Comparison of ENCODE assay signal across 8 cellular contexts in the genomic region with DNA sequence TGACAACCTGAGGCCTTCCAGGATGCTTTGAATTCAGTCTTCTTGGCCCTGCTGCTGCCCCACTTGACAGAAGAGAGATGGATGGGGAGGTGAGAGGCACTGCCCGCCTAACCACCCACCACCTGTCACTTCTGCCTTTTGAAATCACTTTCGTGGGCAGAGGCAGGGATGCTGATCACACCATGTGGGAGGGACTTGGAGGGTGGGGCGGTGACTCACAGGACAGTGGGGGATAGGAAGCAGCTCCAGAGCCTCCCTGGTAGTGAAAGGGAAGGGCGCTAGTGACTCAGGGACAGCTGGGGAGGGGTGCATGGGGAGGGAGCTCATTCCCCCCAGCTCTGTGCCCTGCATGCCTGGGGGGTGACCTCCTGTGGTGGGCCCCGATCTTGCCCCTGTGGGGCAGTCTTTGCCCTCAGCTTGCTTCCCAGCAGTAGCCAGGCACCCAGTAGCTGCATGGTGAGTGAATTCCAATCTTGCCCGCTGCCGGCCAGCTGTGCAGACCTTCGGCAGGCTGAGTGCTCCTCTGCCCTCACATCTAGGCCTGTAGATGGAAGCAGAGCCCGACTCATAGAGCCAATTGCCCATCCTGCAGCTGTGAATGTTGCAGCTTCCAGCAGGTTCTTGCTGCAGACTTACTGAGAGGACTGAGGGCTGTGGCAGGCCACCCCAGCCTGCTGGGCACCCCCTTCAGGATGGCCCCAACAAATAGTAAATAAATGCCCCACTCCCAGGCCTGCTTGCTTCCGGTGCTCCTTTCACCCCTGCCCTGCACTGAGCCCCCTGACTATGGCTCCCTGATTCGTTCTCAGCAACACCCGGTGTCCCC. TPM values are rescaled to one million over a fixed set of nuclear protein-coding genes. Genes with fewer than 3 reads are reported as not detected.
DNase-seq lines count a peak whose midpoint lies in the region; ATAC-seq and TF ChIP-seq lines count a peak whose summit lies in the region.
"Not testable (repeated sequence)": the region's sequence is repeated elsewhere in the genome, so short reads cannot be mapped to it uniquely, and the experiment has no call there.

No MANE protein-coding gene starts in this region.

- WGBS in transverse colon (ENCODE audit: low coverage in 1 of 2), 2 donors, result 68% methylated on average over 8 of the region's 12 CpGs; no CpG with 5 or more reads in 1 of the 2 donors

- peak; percentile 16 for TF ChIP-seq CTCF in DND-41 (IDR thresholded peaks at IDR 0.05; ENCODE audit: borderline replicate concordance, extremely low read depth, low read length, poor library complexity, severe bottlenecking)
- TF ChIP-seq CTCF in astrocyte of the spinal cord (IDR thresholded peaks at IDR 0.05; ENCODE audit: low read depth, low read length), result peak; percentile 46
- TF ChIP-seq CTCF in transverse colon (IDR thresholded peaks at IDR 0.05), result peak in 4 of 5 experiments; percentile 9 to 19 (median 10)

- not testable (repeated sequence) for H3K4me2 ChIP-seq in DND-41 (ENCODE audit: insufficient read depth, low read length)

- not testable (repeated sequence) for H3K27me3 Mint-ChIP-seq in T-helper 2 cell treated with Interferon-gamma antibody and Interleukin-4, amounts not matched to agents 5 μg/mL and 100 μg/mL, for 36 hours (ENCODE audit: low read depth)

- in situ Hi-C loops in astrocyte of the spinal cord (cut with HindIII; ENCODE audit: low sequenced_read_pairs), result not testable (repeated sequence)
- in situ Hi-C loops in transverse colon (cut with MboI; ENCODE audit: low pct_ligation_motif_present in 1 of 4, low pct_unique_long_range_greater_than_20kb in 1 of 4, low sequenced_read_pairs in 3 of 4), result loop anchor here in 1 of 4 donors (25.0 kb wide), 1 partner anchor 1599 kb away; a partner anchor contains a TSS

- H3K9me3 ChIP-seq in DND-41 (ENCODE audit: insufficient read depth, low read length, severe bottlenecking); transverse colon: not testable (repeated sequence)

- H3K36me3 ChIP-seq in DND-41 (ENCODE audit: insufficient read depth, low read length); transverse colon: not testable (repeated sequence)

- not testable (repeated sequence) for H4K20me1 ChIP-seq in DND-41 (ENCODE audit: insufficient read depth, low read length)

- not testable (repeated sequence) for H2AFZ ChIP-seq in DND-41 (ENCODE audit: low read depth, low read length)

- H3K4me1 ChIP-seq in DND-41 (ENCODE audit: insufficient read depth, low read length); transverse colon: not testable (repeated sequence)

- not testable (repeated sequence) for H3K27ac ChIP-seq in DND-41 (ENCODE audit: low read length); transverse colon

- peak; percentile 74 for ATAC-seq in DND-41 (ENCODE audit: insufficient read depth, low read depth)

- not testable (repeated sequence) for TF ChIP-seq EP300 in transverse colon (IDR thresholded peaks at IDR 0.05; ENCODE audit: low read depth)

- H3K4me3 ChIP-seq in DND-41 (ENCODE audit: low read depth in 1 of 2, low read length in 2 of 2); astrocyte of the spinal cord (ENCODE audit: low read depth, low read length); transverse colon: not testable (repeated sequence)

- not testable (repeated sequence) for H3K9ac ChIP-seq in DND-41 (ENCODE audit: low read depth, low read length)

- not testable (repeated sequence) for H3K79me2 ChIP-seq in DND-41 (ENCODE audit: insufficient read depth, low read length)

- H3K36me3 Mint-ChIP-seq in T-helper 2 cell treated with Interferon-gamma antibody and Interleukin-4, amounts not matched to agents 5 μg/mL and 100 μg/mL, for 36 hours (ENCODE audit: low read depth), result not testable (repeated sequence)

- TF ChIP-seq POLR2A in transverse colon (IDR thresholded peaks at IDR 0.05), result not testable (repeated sequence)

- not testable (repeated sequence) for H3K4me1 Mint-ChIP-seq in T-helper 2 cell treated with Interferon-gamma antibody and Interleukin-4, amounts not matched to agents 5 μg/mL and 100 μg/mL, for 36 hours (ENCODE audit: low read depth)

- intact Hi-C loops in posterior cingulate gyrus (cut with DNase I); transverse colon (cut with DNase I; ENCODE audit: low total_unique reads): not testable (repeated sequence)

- DNase-seq in DND-41, transverse colon: not testable (repeated sequence)
- DNase-seq in HS-5 (ENCODE audit: low read depth), result peak; percentile 95
- DNase-seq in T-helper 2 cell treated with Interferon-gamma antibody and Interleukin-4, amounts not matched to agents 5 μg/mL and 100 μg/mL, for 36 hours (ENCODE audit: low spot score), result peak; percentile 66
- peak; percentile 73 for DNase-seq in astrocyte of the spinal cord (ENCODE audit: low read depth, low spot score)
- DNase-seq in fibroblast of peridontal ligament (ENCODE audit: extremely low read depth), result peak; percentile 75
- peak; percentile 49 for DNase-seq in left kidney (ENCODE audit: low read depth, low spot score)
- DNase-seq in posterior cingulate gyrus, result peak; percentile 70 to 98 (median 82)

- not testable (repeated sequence) for H3K27me3 ChIP-seq in DND-41 (ENCODE audit: insufficient read depth, low read length, poor library complexity); transverse colon

- H3K4me3 Mint-ChIP-seq in T-helper 2 cell treated with Interferon-gamma antibody and Interleukin-4, amounts not matched to agents 5 μg/mL and 100 μg/mL, for 36 hours, result not testable (repeated sequence)

- not testable (repeated sequence) for H3K27ac Mint-ChIP-seq in T-helper 2 cell treated with Interferon-gamma antibody and Interleukin-4, amounts not matched to agents 5 μg/mL and 100 μg/mL, for 36 hours

- not testable (repeated sequence) for H3K9me3 Mint-ChIP-seq in T-helper 2 cell treated with Interferon-gamma antibody and Interleukin-4, amounts not matched to agents 5 μg/mL and 100 μg/mL, for 36 hours

RNA-seq across cellular contexts. Expression of a gene that starts 28.6 kb away (rescaled TPM):
- 1 to 10 TPM; 1.4 to 3.7 (median 2.7) TPM for total RNA-seq in transverse colon

RNA-seq across cellular contexts. Expression of a gene that starts 53.1 kb away (rescaled TPM):
- under 1 TPM in 2 of 4 donors, not detected in 2; 0.27 to 0.32 TPM for total RNA-seq in transverse colon
